Comparison of ENCODE assay signal across 14 cellular contexts in the genomic region with DNA sequence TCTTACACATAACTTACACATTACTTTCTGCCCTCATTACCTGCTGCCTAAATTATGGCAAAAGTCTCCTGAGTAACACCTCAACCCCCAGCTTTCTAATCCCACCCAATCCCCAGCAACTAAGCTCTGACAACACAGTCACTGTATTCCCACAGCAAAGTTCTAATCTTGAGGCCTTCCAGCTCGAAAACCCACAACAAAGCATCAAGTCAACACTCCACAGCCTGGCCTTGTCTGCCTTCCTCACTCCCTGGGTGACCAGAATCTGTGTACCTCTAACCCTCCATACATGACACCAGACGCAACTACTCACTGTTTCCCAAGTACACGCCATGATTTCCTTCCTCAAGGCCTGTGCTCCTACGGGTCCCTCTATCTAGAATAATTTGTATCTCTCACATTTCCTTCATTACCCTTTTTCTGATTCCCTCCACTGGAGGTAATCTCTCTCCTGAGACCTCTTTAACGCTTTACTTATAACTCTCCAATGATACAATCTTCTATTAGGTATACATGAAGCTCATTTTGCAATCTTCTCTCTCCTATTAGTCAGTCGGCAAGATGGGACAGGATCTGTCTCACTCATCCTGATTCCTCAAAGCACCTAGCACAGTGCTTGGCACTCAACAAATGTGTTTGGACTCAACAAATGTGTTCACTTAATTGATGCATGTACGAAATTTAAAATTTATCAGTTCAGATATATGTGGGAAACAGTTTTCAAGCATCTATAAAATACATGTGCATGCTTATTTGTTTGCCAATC.
DNase-seq lines count a peak whose midpoint lies in the region; ATAC-seq lines count a peak whose summit lies in the region.
"Had no signal": no experiment of that assay in that cellular context is flagged by ENCODE, and none has a peak within 500 bp of the region (broad histone marks: within the 10 kb centered on the region; RNA-seq: fewer than 3 reads in every experiment).

No MANE protein-coding gene starts in this region.

- ATAC-seq in effector memory CD8-positive, alpha-beta T cell (replicated peaks), result no peak
- ATAC-seq in Right ventricle myocardium superior (ENCODE audit: poor library complexity), result no peak

- peaks cover 24 to 30% of the 10 kb centered on the region in 2 experiments for H3K4me1 ChIP-seq in trophoblast cell (ENCODE audit: control insufficient read depth in 1 of 2, insufficient read depth in 2 of 2, low read length in 2 of 2)

- WGBS in trophoblast cell (ENCODE audit: extremely low coverage, insufficient coverage, insufficient read length), result no CpG with 5 or more reads among the region's 7 CpGs

- no peaks in the 10 kb centered on the region for H3K27me3 ChIP-seq in trophoblast cell (ENCODE audit: insufficient read depth, low read length)
- H3K27me3 ChIP-seq: vagina had no signal

- H3K79me2 ChIP-seq in trophoblast cell (ENCODE audit: control insufficient read depth, insufficient read depth, low read length, poor library complexity), result peaks cover 5% of the 10 kb centered on the region

- no peak overlapping the region for H3K9ac ChIP-seq in trophoblast cell (ENCODE audit: low read length)

- peak overlapping the region; percentile 11 for H2BK5ac ChIP-seq in trophoblast cell (ENCODE audit: low read depth, low read length, poor library complexity)

- H2AFZ ChIP-seq in trophoblast cell (ENCODE audit: insufficient read depth, low read length, poor library complexity), result no peak overlapping the region

- peaks cover 0 to 4% of the 10 kb centered on the region in 2 experiments for H3K36me3 ChIP-seq in trophoblast cell (ENCODE audit: control insufficient read depth in 1 of 2, insufficient read depth in 2 of 2, low read length in 2 of 2)
- H3K36me3 ChIP-seq: vagina had no signal

- H4K8ac ChIP-seq in trophoblast cell (ENCODE audit: low read depth, low read length), result peak overlapping the region; percentile 37

- H3K4me1 Mint-ChIP-seq in activated T-cell treated with anti-CD3 and anti-CD28 coated beads, Interleukin-2, amount 50 U/mL, for 24 hours (ENCODE audit: low read depth), result peaks cover 78% of the 10 kb centered on the region
- peaks cover 37 to 47% of the 10 kb centered on the region in 2 donors for H3K4me1 Mint-ChIP-seq in effector memory CD8-positive, alpha-beta T cell (ENCODE audit: low read depth in 2 of 2)

- H3K27me3 Mint-ChIP-seq in activated T-cell treated with anti-CD3 and anti-CD28 coated beads, Interleukin-2, amount 50 U/mL, for 24 hours, result no peaks in the 10 kb centered on the region
- H3K27me3 Mint-ChIP-seq in effector memory CD8-positive, alpha-beta T cell, result no peaks in the 10 kb centered on the region

- intact Hi-C loops in Right ventricle myocardium superior (cut with DNase I), result no loop called here

- H4K12ac ChIP-seq in trophoblast cell (ENCODE audit: low read depth, low read length), result no peak overlapping the region

- H3K9me3 Mint-ChIP-seq in activated T-cell treated with anti-CD3 and anti-CD28 coated beads, Interleukin-2, amount 50 U/mL, for 24 hours, result no peaks in the 10 kb centered on the region
- no peaks in the 10 kb centered on the region for H3K9me3 Mint-ChIP-seq in effector memory CD8-positive, alpha-beta T cell
- H3K9me3 Mint-ChIP-seq: IgD-negative memory B cell had no signal

- no peak overlapping the region for H3K23ac ChIP-seq in trophoblast cell (ENCODE audit: low read length)

- H3K27ac ChIP-seq in trophoblast cell (ENCODE audit: low read depth, low read length), result no peak overlapping the region
- H3K27ac ChIP-seq: vagina had no signal

- H3K27ac Mint-ChIP-seq in activated T-cell treated with anti-CD3 and anti-CD28 coated beads, Interleukin-2, amount 50 U/mL, for 24 hours, result peak overlapping the region; percentile 0
- peak overlapping the region; percentile 1 to 51 for H3K27ac Mint-ChIP-seq in effector memory CD8-positive, alpha-beta T cell

- peak overlapping the region; percentile 16 for H3K18ac ChIP-seq in trophoblast cell (ENCODE audit: low read length)

- no peak overlapping the region for H2BK120ac ChIP-seq in trophoblast cell (ENCODE audit: insufficient read depth, low read length, poor library complexity)

- H3K36me3 Mint-ChIP-seq in activated T-cell treated with anti-CD3 and anti-CD28 coated beads, Interleukin-2, amount 50 U/mL, for 24 hours (ENCODE audit: low read depth), result peaks cover 15% of the 10 kb centered on the region
- peaks cover 2% of the 10 kb centered on the region for H3K36me3 Mint-ChIP-seq in effector memory CD8-positive, alpha-beta T cell (ENCODE audit: insufficient read depth)

- H2BK12ac ChIP-seq in trophoblast cell (ENCODE audit: low read length), result peak overlapping the region; percentile 37

- peaks cover 1% of the 10 kb centered on the region for H3K9me3 ChIP-seq in trophoblast cell (ENCODE audit: insufficient read depth, low read depth, low read length)
- H3K9me3 ChIP-seq: vagina had no signal

- H2AK5ac ChIP-seq in trophoblast cell (ENCODE audit: low read length), result peak overlapping the region; percentile 59

- no peak overlapping the region for H3K4me3 ChIP-seq in trophoblast cell (ENCODE audit: low read depth, low read length)
- H3K4me3 ChIP-seq: vagina had no signal

- H3K79me1 ChIP-seq in trophoblast cell (ENCODE audit: low read length), result peaks cover 13% of the 10 kb centered on the region

- peak overlapping the region; percentile 32 for H4K91ac ChIP-seq in trophoblast cell (ENCODE audit: low read depth, low read length)

- DNase-seq in activated T-cell treated with anti-CD3 and anti-CD28 coated beads, Interleukin-2, amount 50 U/mL, for 24 hours, result no peak
- DNase-seq in activated T-cell treated with anti-CD3 and anti-CD28 coated beads for 4 hours (no peak), NCI-H82 treated with DMSO at 0.1 percent for 48 hours (lab: John Stamatoyannopoulos, UW; ENCODE audit: unreplicated experiment) (peak; percentile 67), trophoblast cell (no peak), activated gamma-delta T cell (lab: John Stamatoyannopoulos, UW) (no peak), Right ventricle myocardium superior (no peak)
- no peak for DNase-seq in effector memory CD8-positive, alpha-beta T cell
- DNase-seq in effector CD8-positive, alpha-beta T cell (lab: John Stamatoyannopoulos, UW), result no peak
- DNase-seq: activated CD8-positive, alpha-beta memory T cell treated with anti-CD3 and anti-CD28 coated beads, Interleukin-2, amount 50 U/mL, for 48 hours; dermis blood vessel endothelial cell; NCI-H1105 treated with DMSO at 0.1 percent for 48 hours; nucleus accumbens had no signal

- H3K4me3 Mint-ChIP-seq in activated T-cell treated with anti-CD3 and anti-CD28 coated beads, Interleukin-2, amount 50 U/mL, for 24 hours, result no peak overlapping the region
- H3K4me3 Mint-ChIP-seq in effector memory CD8-positive, alpha-beta T cell, result peak overlapping the region; percentile 61 to 71

- H3K4me2 ChIP-seq in trophoblast cell (ENCODE audit: low read length), result no peak overlapping the region

- peak overlapping the region; percentile 16 for H3K14ac ChIP-seq in trophoblast cell (ENCODE audit: low read length)

- peak overlapping the region; percentile 51 for H3K4ac ChIP-seq in trophoblast cell (ENCODE audit: low read depth, low read length)
